ENCODE assay signal across 11 cellular contexts in genomic region chr4:107666134-107666533, GRCh38. TPM values are rescaled to one million over a fixed set of nuclear protein-coding genes. Genes with fewer than 3 reads are reported as not detected.
DNase-seq lines count a peak whose midpoint lies in the region; ATAC-seq, FAIRE-seq and TF ChIP-seq lines count a peak whose summit lies in the region.
"Had no signal": no experiment of that assay in that cellular context is flagged by ENCODE, and none has a peak within 500 bp of the region (broad histone marks: within the 10 kb centered on the region; RNA-seq: fewer than 3 reads in every experiment).

No MANE protein-coding gene starts in this region.

- DNase-seq in heart right ventricle: no peak
- no peak for DNase-seq in right cardiac atrium
- peak; percentile 43 for DNase-seq in hepatocyte (ENCODE audit: low spot score)
- no peak for DNase-seq in uterus
- DNase-seq in middle frontal gyrus (ENCODE audit: extremely low spot score, low spot score): no peak
- no peak for DNase-seq in NCI-H2196 (lab: John Stamatoyannopoulos, UW; ENCODE audit: unreplicated experiment)
- DNase-seq: activated gamma-delta T cell treated with Interleukin-2 at 50 U/mL for 16 hours; CD4-positive, alpha-beta memory T cell; NCI-H2081 treated with DMSO at 0.1 percent for 48 hours had no signal

- peaks cover 22% of the 10 kb centered on the region for H3K79me2 ChIP-seq in hepatocyte

- H3K9me3 ChIP-seq in heart right ventricle (no peaks in the 10 kb centered on the region), right cardiac atrium (ENCODE audit: control insufficient read depth, low read length) (no peaks in the 10 kb centered on the region), hepatocyte (ENCODE audit: low read depth) (no peaks in the 10 kb centered on the region), uterus (no peaks in the 10 kb centered on the region)

- TF ChIP-seq CTCF in heart right ventricle (IDR thresholded peaks at IDR 0.05): peak in 6 of 9 donors; percentile 24 to 58 (median 42)
- TF ChIP-seq CTCF in hepatocyte (IDR thresholded peaks at IDR 0.05; ENCODE audit: poor library complexity): peak; percentile 63
- TF ChIP-seq CTCF in uterus (IDR thresholded peaks at IDR 0.05): peak; percentile 21 to 41 (median 32)

- H3K27me3 ChIP-seq in heart right ventricle (no peaks in the 10 kb centered on the region), right cardiac atrium (ENCODE audit: control insufficient read depth, insufficient read depth) (no peaks in the 10 kb centered on the region), hepatocyte (no peaks in the 10 kb centered on the region), uterus (no peaks in the 10 kb centered on the region)

- ATAC-seq in heart right ventricle (peak in 1 of 8 donors; percentile 42), right cardiac atrium (no peak), GM18873 (IDR thresholded peaks at IDR 0.05; ENCODE audit: low FRiP score, unreplicated experiment) (no peak)

- H3K4me3 ChIP-seq in heart right ventricle (no peak overlapping the region), right cardiac atrium (ENCODE audit: low read length) (no peak overlapping the region), hepatocyte (no peak overlapping the region), uterus (no peak overlapping the region)

- FAIRE-seq in TTC549 (lab: Jason Lieb, UNC): peak; percentile 70

- H3K36me3 ChIP-seq in heart right ventricle (peaks cover 0 to 28% (median 0%) of the 10 kb centered on the region in 9 donors), hepatocyte (replicated peaks; ENCODE audit: insufficient read depth, low read depth) (no peaks in the 10 kb centered on the region), uterus (no peaks in the 10 kb centered on the region)

- intact Hi-C loops in heart right ventricle (cut with DNase I) (loop anchor here in 1 of 10 donors (10.0 kb wide), 1 partner anchor 611 kb away; no protein-coding TSS in a partner anchor), right cardiac atrium (cut with DNase I) (no loop called here), uterus (cut with DNase I; ENCODE audit: low total_unique reads) (no loop called here)

- H3K4me2 ChIP-seq in hepatocyte: no peak overlapping the region

- H3K4me1 ChIP-seq in heart right ventricle (peaks cover 0 to 13% (median 0%) of the 10 kb centered on the region in 9 donors), right cardiac atrium (ENCODE audit: control insufficient read depth, insufficient read depth, low read length) (peaks cover 1% of the 10 kb centered on the region), hepatocyte (ENCODE audit: insufficient read depth) (peaks cover 6% of the 10 kb centered on the region), uterus (no peaks in the 10 kb centered on the region)

- H3K27ac ChIP-seq in heart right ventricle (no peak overlapping the region), right cardiac atrium (ENCODE audit: low read length) (no peak overlapping the region), hepatocyte (no peak overlapping the region), uterus (no peak overlapping the region)

- no peaks in the 10 kb centered on the region for H3K9me2 ChIP-seq in hepatocyte (replicated peaks; ENCODE audit: insufficient read depth)

- H4K20me1 ChIP-seq in hepatocyte (ENCODE audit: insufficient read depth, poor library complexity, severe bottlenecking): no peaks in the 10 kb centered on the region

- no peak overlapping the region for H2AFZ ChIP-seq in hepatocyte

- TF ChIP-seq POLR2A in uterus (IDR thresholded peaks at IDR 0.05): no peak

- WGBS in heart right ventricle, 2 donors: 56 to 58% methylated on average over 1 of the region's 1 CpG
- WGBS in right cardiac atrium: 45% methylated on average over 1 of the region's 1 CpG
- WGBS in hepatocyte (ENCODE audit: low lambda C conversion rate, missing lambda C conversion rate): 20% methylated on average over 1 of the region's 1 CpG

RNA-seq across cellular contexts. Expression of gene PAPSS1, which starts 53.9 kb away (rescaled TPM):
- 10 to 100 TPM in 7 of 10 donors, 1 to 10 TPM in 3; 8.5 to 18.9 (median 10.7) TPM for total RNA-seq in heart right ventricle
- 10 to 100 TPM in 1 of 2 donors, 1 to 10 TPM in 1; 6.9 to 14.7 TPM for polyA plus RNA-seq in heart right ventricle
- total RNA-seq in right cardiac atrium: 10 to 100 TPM; 12.6 to 15.3 (median 13.6) TPM
- polyA plus RNA-seq in right cardiac atrium: 11.5 TPM
- total RNA-seq in hepatocyte: 103 TPM in 2 replicates
- 102 and 107 TPM in 2 replicates for polyA plus RNA-seq in hepatocyte
- total RNA-seq in uterus: 10 to 100 TPM; 17.4 to 81.8 (median 25.9) TPM
